20 cellular contexts compared by ENCODE assay signal in the genomic region with DNA sequence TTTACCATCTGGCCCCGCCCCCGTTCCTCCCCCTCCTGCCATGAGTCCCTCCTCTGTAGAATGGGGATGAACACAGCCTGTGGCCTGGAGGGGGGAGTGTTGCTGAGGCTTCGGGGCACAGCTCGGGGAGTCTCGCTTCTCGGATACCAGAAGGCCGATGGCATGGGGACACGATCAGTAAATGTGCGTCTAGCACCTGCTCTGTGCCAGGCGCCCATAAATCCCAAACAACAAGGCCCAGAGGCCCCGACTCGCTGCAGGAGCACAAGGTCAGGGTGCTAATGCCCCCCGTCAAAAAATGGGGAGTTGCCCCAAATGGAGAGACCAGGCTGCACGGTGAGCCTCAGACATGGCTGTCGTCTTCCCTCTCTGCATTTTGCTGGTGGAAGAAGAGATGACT. TPM values are rescaled to one million over a fixed set of nuclear protein-coding genes. Genes with fewer than 3 reads are reported as not detected.
A peak's percentile ranks its signal among the peaks of the same experiment; 100 is the strongest.
DNase-seq lines count a peak whose midpoint lies in the region; FAIRE-seq and TF ChIP-seq lines count a peak whose summit lies in the region.
"Had no signal": no experiment of that assay in that cellular context is flagged by ENCODE, and none has a peak within 500 bp of the region (broad histone marks: within the 10 kb centered on the region; RNA-seq: fewer than 3 reads in every experiment).

No MANE protein-coding gene starts in this region.

- POLR2A ChIA-PET in A673 (lab: Charles Lee; ENCODE audit: low non-redundant PET): interaction anchor here (0.7 kb wide), 1 partner anchor 286 kb away, joined by 5 read pairs; no protein-coding TSS in a partner anchor

- no peak overlapping the region for H3K27ac Mint-ChIP-seq in activated T-cell treated with anti-CD3 and anti-CD28 coated beads, Interleukin-2, amount 50 U/mL, for 24 hours
- H3K27ac Mint-ChIP-seq: CD4-positive, alpha-beta T cell had no signal

- WGBS in sigmoid colon, 2 donors: 87 to 91% methylated on average over 15 of the region's 15 CpGs

- intact Hi-C loops in kidney (cut with DNase I): no loop called here
- intact Hi-C loops in sigmoid colon (cut with DNase I): no loop called here
- intact Hi-C loops in A673 (cut with micrococcal nuclease; ENCODE audit: unreplicated experiment): no loop called here

- H3K27me3 ChIP-seq in sigmoid colon: no peaks in the 10 kb centered on the region
- H3K27me3 ChIP-seq in A673 (replicated peaks; ENCODE audit: insufficient read depth, low read depth, low read length, poor library complexity): no peaks in the 10 kb centered on the region

- TF ChIP-seq EP300 in sigmoid colon (IDR thresholded peaks at IDR 0.05): no peak

- H3K4me3 ChIP-seq in kidney (ENCODE audit: low read length in 2 of 2): no peak overlapping the region
- no peak overlapping the region for H3K4me3 ChIP-seq in sigmoid colon
- H3K4me3 ChIP-seq in A673 (ENCODE audit: low read depth, low read length, poor library complexity, severe bottlenecking): no peak overlapping the region

- in situ Hi-C loops in GM13976 (cut with MboI; ENCODE audit: low sequenced_read_pairs, unreplicated experiment): no loop called here

- H3K27me3 Mint-ChIP-seq in activated T-cell treated with anti-CD3 and anti-CD28 coated beads, Interleukin-2, amount 50 U/mL, for 24 hours: peaks cover 10% of the 10 kb centered on the region

- no peak overlapping the region for H3K9ac ChIP-seq in kidney (ENCODE audit: low read length in 2 of 2)

- TF ChIP-seq POLR2A in sigmoid colon (IDR thresholded peaks at IDR 0.05): no peak

- H3K4me1 ChIP-seq in kidney (ENCODE audit: control insufficient read depth in 1 of 2, insufficient read depth in 1 of 2, low read depth in 1 of 2, low read length in 2 of 2): no peaks in the 10 kb centered on the region
- H3K4me1 ChIP-seq in sigmoid colon: no peaks in the 10 kb centered on the region
- no peaks in the 10 kb centered on the region for H3K4me1 ChIP-seq in A673 (ENCODE audit: insufficient read depth, low read length, poor library complexity, severe bottlenecking)

- H3K4me1 Mint-ChIP-seq in activated T-cell treated with anti-CD3 and anti-CD28 coated beads, Interleukin-2, amount 50 U/mL, for 24 hours (ENCODE audit: low read depth): no peaks in the 10 kb centered on the region

- no peaks in the 10 kb centered on the region for H3K36me3 Mint-ChIP-seq in activated T-cell treated with anti-CD3 and anti-CD28 coated beads, Interleukin-2, amount 50 U/mL, for 24 hours (ENCODE audit: low read depth)

- H3K9me3 Mint-ChIP-seq in activated T-cell treated with anti-CD3 and anti-CD28 coated beads, Interleukin-2, amount 50 U/mL, for 24 hours: no peaks in the 10 kb centered on the region
- H3K9me3 Mint-ChIP-seq: CD4-positive, alpha-beta T cell had no signal

- FAIRE-seq in kidney (lab: Jason Lieb, UNC): no peak
- FAIRE-seq: A204.1, G401.6, GM12892, GM19239, RCC 7860 had no signal

- H3K9me3 ChIP-seq in kidney (ENCODE audit: control insufficient read depth in 1 of 2, low read length in 2 of 2) (no peaks in the 10 kb centered on the region), sigmoid colon (no peaks in the 10 kb centered on the region), A673 (ENCODE audit: low read depth, low read length, poor library complexity, severe bottlenecking) (no peaks in the 10 kb centered on the region)

- no peak overlapping the region for H3K4me3 Mint-ChIP-seq in activated T-cell treated with anti-CD3 and anti-CD28 coated beads, Interleukin-2, amount 50 U/mL, for 24 hours
- H3K4me3 Mint-ChIP-seq: CD4-positive, alpha-beta T cell had no signal

- TF ChIP-seq CTCF in kidney (IDR thresholded peaks at IDR 0.05; ENCODE audit: borderline replicate concordance, extremely low read depth, insufficient read depth): no peak
- TF ChIP-seq CTCF in sigmoid colon (IDR thresholded peaks at IDR 0.05): no peak
- TF ChIP-seq CTCF in GM13976 (IDR thresholded peaks at IDR 0.05; ENCODE audit: borderline replicate concordance, control extremely low read depth, extremely low read depth, insufficient read depth, missing control alignments): no peak
- no peak for TF ChIP-seq CTCF in A673 (conservative IDR thresholded peaks at IDR 0.05; ENCODE audit: low read depth, low read length)

- no TSS peak for BruUV-seq in A673 (replicated peaks; lab: Mats Ljungman, UMichigan)

- H3K36me3 ChIP-seq in kidney (ENCODE audit: control insufficient read depth in 1 of 2, insufficient read depth in 2 of 2, low read length in 2 of 2): no peaks in the 10 kb centered on the region
- H3K36me3 ChIP-seq in sigmoid colon: no peaks in the 10 kb centered on the region
- no peaks in the 10 kb centered on the region for H3K36me3 ChIP-seq in A673 (ENCODE audit: insufficient read depth, low read length, poor library complexity, severe bottlenecking)

- CTCF ChIA-PET in A673 (lab: Charles Lee): no interaction called here

- peak; percentile 16 for DNase-seq in activated T-cell treated with anti-CD3 and anti-CD28 coated beads, Interleukin-2, amount 50 U/mL, for 24 hours
- DNase-seq in activated T-cell treated with anti-CD3 and anti-CD28 coated beads for 4 hours (no peak), Daoy (ENCODE audit: low read depth) (peak; percentile 0), kidney (peak; percentile 32), sigmoid colon (peak; percentile 32), C1 segment of cervical spinal cord (lab: John Stamatoyannopoulos, UW) (no peak), GM13976 (ENCODE audit: low spot score) (no peak), A673 (ENCODE audit: low spot score) (no peak)
- DNase-seq: Calu3; CD4-positive, alpha-beta T cell; DMS79; IMR-90; NCI-H1436 treated with DMSO at 0.1 percent for 48 hours; NCI-H510A treated with DMSO at 0.1 percent for 48 hours had no signal

- H3K27ac ChIP-seq in kidney (ENCODE audit: low read depth in 2 of 2, low read length in 2 of 2): no peak overlapping the region
- no peak overlapping the region for H3K27ac ChIP-seq in sigmoid colon
- H3K27ac ChIP-seq in A673 (ENCODE audit: low read depth, low read length, poor library complexity, severe bottlenecking): no peak overlapping the region

RNA-seq across cellular contexts. Expression of a gene that starts 40.7 kb away (rescaled TPM):
- total RNA-seq in Daoy (2014; rRNA removed; shearing (Covaris generic)): 0.24 and 0.51 TPM in 2 replicates
- total RNA-seq in kidney (0.16 TPM), sigmoid colon (1 to 10 TPM in 2 of 4 donors, under 1 TPM in 2; 0.49 to 3.0 (median 0.97) TPM), A673 (2021) (2.0 and 2.8 TPM in 2 replicates)
- polyA plus RNA-seq in kidney (ENCODE audit: insufficient read depth, low read depth, low replicate concordance) (0.13 TPM), sigmoid colon (under 1 TPM in 1 of 3 donors, not detected in 2; 0.22 TPM)
- total RNA-seq: LHCN-M2 had no signal

Comparison
In these comparisons a context has a peak if more than half of its experiments do, and no peak if none do; other contexts are left out.
1. DNase-seq: peak in activated T-cell treated with anti-CD3 and anti-CD28 coated beads, Interleukin-2, amount 50 U/mL, for 24 hours (single experiment), Daoy (single experiment), kidney (single experiment) and sigmoid colon (single experiment); none in activated T-cell treated with anti-CD3 and anti-CD28 coated beads for 4 hours (single experiment), C1 segment of cervical spinal cord (0 of 14), GM13976 (single experiment) and A673 (single experiment).